Comparison of ENCODE assay signal across 9 cellular contexts in the genomic region with DNA sequence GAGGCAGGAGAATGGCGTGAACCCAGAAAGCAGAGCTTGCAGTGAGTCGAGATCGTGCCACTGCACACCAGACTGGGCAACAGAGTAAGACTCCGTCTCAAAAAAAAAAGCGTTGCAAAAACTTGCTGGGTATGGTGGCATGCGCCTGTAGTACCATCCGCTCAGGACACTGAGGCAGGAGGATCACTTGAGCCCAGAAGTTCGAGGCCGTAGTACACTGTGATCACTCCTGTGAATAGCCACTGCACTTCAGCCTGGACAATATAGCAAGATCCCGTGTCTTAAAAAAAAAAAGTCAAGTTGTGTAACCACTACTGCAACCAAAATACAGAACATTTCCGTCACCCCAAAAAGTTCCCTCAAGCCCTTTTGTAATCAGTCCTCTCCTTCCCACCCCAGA. TPM values are rescaled to one million over a fixed set of nuclear protein-coding genes. Genes with fewer than 3 reads are reported as not detected.
DNase-seq lines count a peak whose midpoint lies in the region; ATAC-seq, FAIRE-seq and TF ChIP-seq lines count a peak whose summit lies in the region.
"Had no signal": no experiment of that assay in that cellular context is flagged by ENCODE, and none has a peak within 500 bp of the region (broad histone marks: within the 10 kb centered on the region; RNA-seq: fewer than 3 reads in every experiment).

No MANE protein-coding gene starts in this region.

- intact Hi-C loops in GM12878 (cut with micrococcal nuclease; ENCODE audit: unreplicated experiment) = loop anchor here (5.0 kb wide), 3 partner anchors 62 to 142 kb away; partner anchors contain the start of genes BRPF1 and CRELD1
- intact Hi-C loops in transverse colon (cut with DNase I; ENCODE audit: low total_unique reads) = no loop called here

- peaks cover 17% of the 10 kb centered on the region; the same call in 1 of the 2 replicates for H4K20me1 ChIP-seq in SK-N-SH (ENCODE audit: insufficient read depth)
- H4K20me1 ChIP-seq in GM12878 (ENCODE audit: control insufficient read depth, insufficient read depth) = peaks cover 6% of the 10 kb centered on the region; the same call in 1 of the 2 replicates

- H3K27ac ChIP-seq in SK-N-SH (ENCODE audit: low read depth in 2 of 2, low read length in 1 of 2) (no peak overlapping the region; a peak in 1 of 4 replicates), GM12878 (ENCODE audit: control insufficient read depth, insufficient read depth) (peak overlapping the region; percentile 45), transverse colon (peak overlapping the region in 1 of 4 donors; percentile 97)

- peak overlapping the region; percentile 96 for H3K4me3 Mint-ChIP-seq in neural crest cell

- no peak overlapping the region for H2AFZ ChIP-seq in SK-N-SH (ENCODE audit: low read depth)
- no peak overlapping the region for H2AFZ ChIP-seq in GM12878 (ENCODE audit: control insufficient read depth, low read depth, low read length)

- H3K27me3 Mint-ChIP-seq in neural crest cell (ENCODE audit: low read depth) = no peaks in the 10 kb centered on the region

- ATAC-seq in SK-N-SH treated with all-trans-retinoic acid at 6 μM for 48 hours = no peak
- no peak for ATAC-seq in GM12878

- SMC1A ChIA-PET in GM12878 (lab: Charles Lee; ENCODE audit: uncharacterized antibody, unreplicated experiment) = interaction anchor here (1.6 kb wide), 1 partner anchor 13 kb away, joined by 7 read pairs; no protein-coding TSS in a partner anchor

- TF ChIP-seq RAD21 in SK-N-SH (IDR thresholded peaks at IDR 0.05; ENCODE audit: low read length) = no peak
- TF ChIP-seq RAD21 in GM12878 (IDR thresholded peaks at IDR 0.05; ENCODE audit: insufficient read depth, low read depth, low read length) = no peak

- H3K9me3 Mint-ChIP-seq in neural crest cell = no peaks in the 10 kb centered on the region

- peaks cover 3% of the 10 kb centered on the region for H3K36me3 Mint-ChIP-seq in neural crest cell (ENCODE audit: low read depth)

- no peaks in the 10 kb centered on the region for H3K27me3 ChIP-seq in SK-N-SH (ENCODE audit: insufficient read depth)
- no peaks in the 10 kb centered on the region for H3K27me3 ChIP-seq in GM12878 (replicated peaks in 1 of 2; ENCODE audit: control insufficient read depth in 2 of 2, insufficient read depth in 2 of 2, low read length in 1 of 2)
- no peaks in the 10 kb centered on the region for H3K27me3 ChIP-seq in transverse colon

- 95% methylated on average over 11 of the region's 11 CpGs for WGBS in SK-N-SH (ENCODE audit: low lambda C conversion rate)
- 78% methylated on average over 11 of the region's 11 CpGs for WGBS in GM12878 (ENCODE audit: insufficient coverage, insufficient replicate concordance, low lambda C conversion rate, missing lambda C conversion rate)
- WGBS in transverse colon (ENCODE audit: low coverage in 1 of 2), 2 donors = 87 to 89% methylated on average over 8 to 11 of the region's 11 CpGs

- POLR2A ChIA-PET in SK-N-SH (lab: Yijun Ruan, JAX) (interaction anchor here (0.7 kb wide), 1 partner anchor 428 kb away, joined by 3 read pairs; no protein-coding TSS in a partner anchor), GM12878 (lab: Charles Lee) (interaction anchor here (1.2 to 2.8 kb wide), 2 partner anchors 14 to 19 kb away, joined by 4 to 19 read pairs; no protein-coding TSS in a partner anchor)

- DNase-seq in SK-N-SH = no peak
- DNase-seq in HFF-Myc (ENCODE audit: extremely low read depth, low read depth) = no peak
- no peak for DNase-seq in GM12878 (ENCODE audit: low read depth, low spot score)
- DNase-seq in neural crest cell (ENCODE audit: low read depth, low spot score) = no peak
- no peak for DNase-seq in T-helper 9 cell
- DNase-seq in transverse colon = no peak
- DNase-seq in A172 (ENCODE audit: low spot score) = no peak
- DNase-seq: amniotic stem cell had no signal

- no peak for FAIRE-seq in GM12878 (lab: Jason Lieb, UNC)

- no TSS peak for BruUV-seq in GM12878 (replicated peaks; lab: Mats Ljungman, UMichigan)

- TF ChIP-seq POLR2A in GM12878 (IDR thresholded peaks at IDR 0.05; ENCODE audit: low read depth, low read length) (no peak), transverse colon (IDR thresholded peaks at IDR 0.05) (no peak)

- peaks cover 22% of the 10 kb centered on the region for H3K4me1 Mint-ChIP-seq in neural crest cell

- no peak for TF ChIP-seq EP300 in SK-N-SH (IDR thresholded peaks at IDR 0.05; ENCODE audit: borderline replicate concordance in 1 of 2, low read depth in 1 of 2, low read length in 1 of 2)
- TF ChIP-seq EP300 in GM12878 (IDR thresholded peaks at IDR 0.05; ENCODE audit: borderline replicate concordance in 1 of 2, control insufficient read depth in 1 of 2, low read depth in 2 of 2, low read length in 2 of 2) = no peak
- no peak for TF ChIP-seq EP300 in transverse colon (IDR thresholded peaks at IDR 0.05; ENCODE audit: low read depth)

- RAD21 ChIA-PET in GM12878 (lab: Charles Lee; ENCODE audit: unreplicated experiment) = interaction anchor here (1.8 kb wide), 1 partner anchor 14 kb away, joined by 5 read pairs; no protein-coding TSS in a partner anchor

- H3K9ac ChIP-seq in SK-N-SH = no peak overlapping the region
- H3K9ac ChIP-seq in GM12878 (ENCODE audit: control insufficient read depth, insufficient read depth, low read length) = peak overlapping the region; percentile 97

- in situ Hi-C loops in GM12878 (cut with MboI) = no loop called here
- in situ Hi-C loops in transverse colon (cut with MboI; ENCODE audit: low pct_ligation_motif_present in 1 of 4, low pct_unique_long_range_greater_than_20kb in 1 of 4, low sequenced_read_pairs in 3 of 4) = no loop called here

- peaks cover 39 to 50% of the 10 kb centered on the region in 2 experiments for H3K36me3 ChIP-seq in SK-N-SH (replicated peaks in 1 of 2; ENCODE audit: control insufficient read depth in 1 of 2, insufficient read depth in 2 of 2, low read length in 1 of 2)
- H3K36me3 ChIP-seq in GM12878 (ENCODE audit: control insufficient read depth in 2 of 2, insufficient read depth in 2 of 2, low read length in 1 of 2) = peaks cover 9 to 26% of the 10 kb centered on the region in 2 experiments
- H3K36me3 ChIP-seq in transverse colon = peaks cover 0 to 22% (median 11%) of the 10 kb centered on the region in 4 donors

- H3F3A ChIP-seq in SK-N-SH (replicated peaks; ENCODE audit: insufficient read depth) = no peaks in the 10 kb centered on the region

- CTCF ChIA-PET in SK-N-SH (lab: Yijun Ruan, JAX) (no interaction called here), GM12878 (lab: Yijun Ruan, JAX) (interaction anchor here (1.2 kb wide), 1 partner anchor 17 kb away, joined by 4 read pairs; no protein-coding TSS in a partner anchor)

- no peaks in the 10 kb centered on the region for H3K9me2 ChIP-seq in SK-N-SH

- peak overlapping the region; percentile 83 for H3K4me2 ChIP-seq in SK-N-SH
- H3K4me2 ChIP-seq in GM12878 (ENCODE audit: control insufficient read depth, insufficient read depth) = peak overlapping the region; percentile 36

- peaks cover 84% of the 10 kb centered on the region for H3K79me2 ChIP-seq in SK-N-SH (ENCODE audit: insufficient read depth)
- H3K79me2 ChIP-seq in GM12878 (ENCODE audit: control insufficient read depth, insufficient read depth, low read length) = peaks cover 68% of the 10 kb centered on the region

- H3K9me3 ChIP-seq in SK-N-SH = no peaks in the 10 kb centered on the region
- no peaks in the 10 kb centered on the region for H3K9me3 ChIP-seq in GM12878 (replicated peaks; ENCODE audit: control insufficient read depth, insufficient read depth, low read length)
- H3K9me3 ChIP-seq in transverse colon = no peaks in the 10 kb centered on the region

- H3K4me1 ChIP-seq in SK-N-SH (ENCODE audit: control insufficient read depth in 1 of 2, insufficient read depth in 2 of 2, low read depth in 1 of 2, low read length in 1 of 2) (peaks cover 10 to 13% of the 10 kb centered on the region in 2 experiments; a peak in 1 of 4 replicates), GM12878 (ENCODE audit: control insufficient read depth, insufficient read depth, low read length) (peaks cover 14% of the 10 kb centered on the region), transverse colon (peaks cover 16 to 42% (median 26%) of the 10 kb centered on the region in 4 donors)

- H3K4me3 ChIP-seq in SK-N-SH (ENCODE audit: low read depth in 2 of 2, low read length in 1 of 2) = peak overlapping the region in 1 of 2 experiments; percentile 96; a peak in 1 of 4 replicates
- H3K4me3 ChIP-seq in HFF-Myc (replicated peaks; ENCODE audit: low read depth, low read length) = peak overlapping the region; percentile 81
- peak overlapping the region; percentile 89 for H3K4me3 ChIP-seq in GM12878
- peak overlapping the region in 1 of 4 donors; percentile 99 for H3K4me3 ChIP-seq in transverse colon

- TF ChIP-seq CTCF in SK-N-SH (IDR thresholded peaks at IDR 0.05) (no peak), HFF-Myc (IDR thresholded peaks at IDR 0.05; ENCODE audit: low read depth, low read length, missing control alignments) (no peak), GM12878 (IDR thresholded peaks at IDR 0.05 in 2 of 3, conservative IDR thresholded peaks at IDR 0.05 in 1 of 3; ENCODE audit: control insufficient read depth in 2 of 3, extremely low read depth in 1 of 3, insufficient read depth in 1 of 3, low read depth in 3 of 3, low read length in 3 of 3) (no peak), neural crest cell (conservative IDR thresholded peaks at IDR 0.05) (no peak), transverse colon (IDR thresholded peaks at IDR 0.05) (no peak)

- H3K27ac Mint-ChIP-seq in neural crest cell (ENCODE audit: unreplicated experiment) = peak overlapping the region; percentile 72

RNA-seq across cellular contexts. Expression of gene ARPC4, which starts 1.5 kb away (rescaled TPM):
- polyA plus RNA-seq in SK-N-SH (2012; rRNA removed) = 220 and 233 TPM in 2 replicates
- polyA plus RNA-seq in SK-N-SH (2012; cell fraction: cytosol; rRNA removed) = 213 and 244 TPM in 2 replicates
- polyA plus RNA-seq in SK-N-SH (2012; cell fraction: nucleus; rRNA removed) = 74.3 and 105 TPM in 2 replicates
- 176 and 182 TPM in 2 replicates for total RNA-seq in GM12878 (2013; cell fraction: nucleolus; rRNA removed)
- total RNA-seq in GM12878 (2014; rRNA removed) = 329 and 354 TPM in 2 replicates
- total RNA-seq in GM12878 (2014; rRNA removed; fragmentation: Illumina TruSeq; extraction: Trizol) = 243 and 257 TPM in 2 replicates
- 274 and 277 TPM in 2 replicates for total RNA-seq in GM12878 (2021)
- 159 TPM for polyA plus RNA-seq in GM12878 (2011; ENCODE audit: low read depth)
- polyA plus RNA-seq in GM12878 (2011; rRNA removed) = 177 and 192 TPM in 2 replicates
- polyA plus RNA-seq in GM12878 (2011; cell fraction: cytosol; rRNA removed) = 168 and 237 TPM in 2 replicates
- polyA plus RNA-seq in GM12878 (2011; cell fraction: nucleus; rRNA removed) = 109 and 131 TPM in 2 replicates
- polyA plus RNA-seq in GM12878 (2012) = 206 and 224 TPM in 2 replicates
- 260 and 266 TPM in 2 replicates for polyA plus RNA-seq in GM12878 (2014; fragmentation: Illumina TruSeq; extraction: Trizol)
- 10 to 100 TPM; 42.0 to 55.9 TPM for polyA plus RNA-seq in GM12878 (2014; fragmentation: Nextera tagmentation; extraction: Ambion mirVana)
- polyA plus RNA-seq in GM12878 (2014; rRNA removed) = 293 and 302 TPM in 2 replicates
- 100 to 1,000 TPM; 313 to 326 TPM for polyA plus RNA-seq in GM12878 (2016; fragmentation: Nextera tagmentation; extraction: Ambion mirVana)
- polyA minus RNA-seq in GM12878 (2011; rRNA and poly(A)+ RNA removed) = 174 and 234 TPM in 2 replicates
- 133 and 141 TPM in 2 replicates for polyA minus RNA-seq in GM12878 (2011; cell fraction: cytosol; rRNA and poly(A)+ RNA removed)
- 58.4 and 99.3 TPM in 2 replicates for polyA minus RNA-seq in GM12878 (2011; cell fraction: nucleus; rRNA and poly(A)+ RNA removed)
- total RNA-seq in neural crest cell = 147 and 156 TPM in 2 replicates
- 100 to 1,000 TPM; 104 to 189 (median 143) TPM for total RNA-seq in transverse colon
- total RNA-seq in A172 (2014; rRNA removed; shearing (Covaris generic)) = 196 and 274 TPM in 2 replicates

RNA-seq across cellular contexts. Expression of gene TADA3, which starts 2.1 kb away (rescaled TPM):
- 84.1 and 102 TPM in 2 replicates for polyA plus RNA-seq in SK-N-SH (2012; rRNA removed)
- polyA plus RNA-seq in SK-N-SH (2012; cell fraction: cytosol; rRNA removed) = 54.6 and 75.9 TPM in 2 replicates
- 67.6 and 74.7 TPM in 2 replicates for polyA plus RNA-seq in SK-N-SH (2012; cell fraction: nucleus; rRNA removed)
- 15.3 and 16.4 TPM in 2 replicates for total RNA-seq in GM12878 (2013; cell fraction: nucleolus; rRNA removed)
- 61.6 and 71.2 TPM in 2 replicates for total RNA-seq in GM12878 (2014; rRNA removed)
- total RNA-seq in GM12878 (2014; rRNA removed; fragmentation: Illumina TruSeq; extraction: Trizol) = 38.2 and 41.2 TPM in 2 replicates
- total RNA-seq in GM12878 (2021) = 50.5 and 52.2 TPM in 2 replicates
- 16.9 TPM for polyA plus RNA-seq in GM12878 (2011; ENCODE audit: low read depth)
- polyA plus RNA-seq in GM12878 (2011; rRNA removed) = 19.6 and 33.6 TPM in 2 replicates
- polyA plus RNA-seq in GM12878 (2011; cell fraction: cytosol; rRNA removed) = 50.5 and 55.8 TPM in 2 replicates
- polyA plus RNA-seq in GM12878 (2011; cell fraction: nucleus; rRNA removed) = 33.5 and 35.2 TPM in 2 replicates
- 31.8 and 35.6 TPM in 2 replicates for polyA plus RNA-seq in GM12878 (2012)
- polyA plus RNA-seq in GM12878 (2014; fragmentation: Illumina TruSeq; extraction: Trizol) = 26.0 and 49.8 TPM in 2 replicates
- 1 to 10 TPM; 2.6 to 9.0 TPM for polyA plus RNA-seq in GM12878 (2014; fragmentation: Nextera tagmentation; extraction: Ambion mirVana)
- 55.7 and 63.4 TPM in 2 replicates for polyA plus RNA-seq in GM12878 (2014; rRNA removed)
- polyA plus RNA-seq in GM12878 (2016; fragmentation: Nextera tagmentation; extraction: Ambion mirVana) = 10 to 100 TPM; 64.7 to 71.0 TPM
- polyA minus RNA-seq in GM12878 (2011; rRNA and poly(A)+ RNA removed) = 17.2 and 38.1 TPM in 2 replicates
- 17.3 and 17.9 TPM in 2 replicates for polyA minus RNA-seq in GM12878 (2011; cell fraction: cytosol; rRNA and poly(A)+ RNA removed)
- 10.2 and 15.5 TPM in 2 replicates for polyA minus RNA-seq in GM12878 (2011; cell fraction: nucleus; rRNA and poly(A)+ RNA removed)
- total RNA-seq in neural crest cell = 70.0 and 73.2 TPM in 2 replicates
- 100 to 1,000 TPM in 2 of 4 donors, 10 to 100 TPM in 2; 53.7 to 504 (median 92.0) TPM for total RNA-seq in transverse colon
- 150 and 167 TPM in 2 replicates for total RNA-seq in A172 (2014; rRNA removed; shearing (Covaris generic))

RNA-seq across cellular contexts. Expression of gene TTLL3, which starts 15.7 kb away (rescaled TPM):
- polyA plus RNA-seq in SK-N-SH (2012; rRNA removed) = 41.6 and 51.9 TPM in 2 replicates
- 7.6 and 9.3 TPM in 2 replicates for polyA plus RNA-seq in SK-N-SH (2012; cell fraction: cytosol; rRNA removed)
- polyA plus RNA-seq in SK-N-SH (2012; cell fraction: nucleus; rRNA removed) = 487 and 518 TPM in 2 replicates
- 275 and 305 TPM in 2 replicates for total RNA-seq in GM12878 (2013; cell fraction: nucleolus; rRNA removed)
- total RNA-seq in GM12878 (2014; rRNA removed) = 19.9 and 22.3 TPM in 2 replicates
- total RNA-seq in GM12878 (2014; rRNA removed; fragmentation: Illumina TruSeq; extraction: Trizol) = 14.5 and 15.6 TPM in 2 replicates
- 30.4 and 36.1 TPM in 2 replicates for total RNA-seq in GM12878 (2021)
- 39.0 TPM for polyA plus RNA-seq in GM12878 (2011; ENCODE audit: low read depth)
- 33.8 and 45.3 TPM in 2 replicates for polyA plus RNA-seq in GM12878 (2011; rRNA removed)
- 54.6 and 61.0 TPM in 2 replicates for polyA plus RNA-seq in GM12878 (2011; cell fraction: cytosol; rRNA removed)
- 363 and 399 TPM in 2 replicates for polyA plus RNA-seq in GM12878 (2011; cell fraction: nucleus; rRNA removed)
- polyA plus RNA-seq in GM12878 (2012) = 50.9 and 55.6 TPM in 2 replicates
- 30.1 and 30.7 TPM in 2 replicates for polyA plus RNA-seq in GM12878 (2014; fragmentation: Illumina TruSeq; extraction: Trizol)
- polyA plus RNA-seq in GM12878 (2014; fragmentation: Nextera tagmentation; extraction: Ambion mirVana) = 1 to 10 TPM; 4.2 to 6.8 TPM
- polyA plus RNA-seq in GM12878 (2014; rRNA removed) = 49.3 and 51.3 TPM in 2 replicates
- polyA plus RNA-seq in GM12878 (2016; fragmentation: Nextera tagmentation; extraction: Ambion mirVana) = 10 to 100 TPM; 10.4 to 13.2 TPM
- 51.2 and 66.0 TPM in 2 replicates for polyA minus RNA-seq in GM12878 (2011; rRNA and poly(A)+ RNA removed)
- 11.6 and 16.2 TPM in 2 replicates for polyA minus RNA-seq in GM12878 (2011; cell fraction: cytosol; rRNA and poly(A)+ RNA removed)
- 52.8 and 85.3 TPM in 2 replicates for polyA minus RNA-seq in GM12878 (2011; cell fraction: nucleus; rRNA and poly(A)+ RNA removed)
- 28.3 and 31.0 TPM in 2 replicates for total RNA-seq in neural crest cell
- total RNA-seq in transverse colon = 100 to 1,000 TPM in 2 of 4 donors, 10 to 100 TPM in 2; 47.4 to 352 (median 154) TPM
- 10.2 and 15.6 TPM in 2 replicates for total RNA-seq in A172 (2014; rRNA removed; shearing (Covaris generic))

RNA-seq across cellular contexts. Expression of gene CAMK1, which starts 24.7 kb away (rescaled TPM):
- polyA plus RNA-seq in SK-N-SH (2012; rRNA removed) = 44.9 and 47.1 TPM in 2 replicates
- polyA plus RNA-seq in SK-N-SH (2012; cell fraction: cytosol; rRNA removed) = 30.5 and 35.8 TPM in 2 replicates
- polyA plus RNA-seq in SK-N-SH (2012; cell fraction: nucleus; rRNA removed) = 39.3 and 46.4 TPM in 2 replicates
- total RNA-seq in GM12878 (2013; cell fraction: nucleolus; rRNA removed) = not detected in 2 replicates
- 0.44 and 0.73 TPM in 2 replicates for total RNA-seq in GM12878 (2014; rRNA removed)
- 0.31 and 0.32 TPM in 2 replicates for total RNA-seq in GM12878 (2014; rRNA removed; fragmentation: Illumina TruSeq; extraction: Trizol)
- 0.61 and 0.64 TPM in 2 replicates for total RNA-seq in GM12878 (2021)
- polyA plus RNA-seq in GM12878 (2011; ENCODE audit: low read depth) = 0.79 TPM
- 0.16 and 0.24 TPM in 2 replicates for polyA plus RNA-seq in GM12878 (2011; rRNA removed)
- polyA plus RNA-seq in GM12878 (2011; cell fraction: cytosol; rRNA removed) = 0.48 and 0.67 TPM in 2 replicates
- 0.43 and 0.47 TPM in 2 replicates for polyA plus RNA-seq in GM12878 (2011; cell fraction: nucleus; rRNA removed)
- 1.0 and 1.6 TPM in 2 replicates for polyA plus RNA-seq in GM12878 (2012)
- 0.28 TPM in 1 of 2 replicates, not detected in the other for polyA plus RNA-seq in GM12878 (2014; fragmentation: Illumina TruSeq; extraction: Trizol)
- polyA plus RNA-seq in GM12878 (2014; fragmentation: Nextera tagmentation; extraction: Ambion mirVana) = not detected
- polyA plus RNA-seq in GM12878 (2014; rRNA removed) = 0.18 and 0.37 TPM in 2 replicates
- 1 to 10 TPM; 1.5 to 2.1 TPM for polyA plus RNA-seq in GM12878 (2016; fragmentation: Nextera tagmentation; extraction: Ambion mirVana)
- polyA minus RNA-seq in GM12878 (2011; rRNA and poly(A)+ RNA removed) = 0.37 and 0.67 TPM in 2 replicates
- not detected in 2 replicates for polyA minus RNA-seq in GM12878 (2011; cell fraction: cytosol; rRNA and poly(A)+ RNA removed)
- 0.12 TPM in 1 of 2 replicates, not detected in the other for polyA minus RNA-seq in GM12878 (2011; cell fraction: nucleus; rRNA and poly(A)+ RNA removed)
- total RNA-seq in neural crest cell = 19.5 and 22.5 TPM in 2 replicates
- 10 to 100 TPM in 3 of 4 donors, 1 to 10 TPM in 1; 5.6 to 45.0 (median 15.6) TPM for total RNA-seq in transverse colon
- 78.3 and 82.6 TPM in 2 replicates for total RNA-seq in A172 (2014; rRNA removed; shearing (Covaris generic))

RNA-seq across cellular contexts. Expression of gene OGG1, which starts 44.6 kb away (rescaled TPM):
- polyA plus RNA-seq in SK-N-SH (2012; rRNA removed) (26.8 and 30.9 TPM in 2 replicates), GM12878 (2011; rRNA removed) (14.2 and 22.8 TPM in 2 replicates), GM12878 (2014; fragmentation: Illumina TruSeq; extraction: Trizol) (27.4 and 30.1 TPM in 2 replicates), GM12878 (2014; fragmentation: Nextera tagmentation; extraction: Ambion mirVana) (1 to 10 TPM; 4.8 to 6.9 TPM), GM12878 (2014; rRNA removed) (35.4 and 38.7 TPM in 2 replicates), GM12878 (2016; fragmentation: Nextera tagmentation; extraction: Ambion mirVana) (10 to 100 TPM; 35.6 to 38.8 TPM)
- polyA plus RNA-seq in SK-N-SH (2012; cell fraction: cytosol; rRNA removed) = 15.2 and 22.6 TPM in 2 replicates
- polyA plus RNA-seq in SK-N-SH (2012; cell fraction: nucleus; rRNA removed) = 48.8 and 49.9 TPM in 2 replicates
- total RNA-seq in GM12878 (2013; cell fraction: nucleolus; rRNA removed) = 41.7 and 49.6 TPM in 2 replicates
- total RNA-seq in GM12878 (2014; rRNA removed) (32.0 and 32.1 TPM in 2 replicates), GM12878 (2014; rRNA removed; fragmentation: Illumina TruSeq; extraction: Trizol) (21.1 and 23.5 TPM in 2 replicates), GM12878 (2021) (24.3 TPM in 2 replicates), neural crest cell (38.6 and 39.8 TPM in 2 replicates), transverse colon (10 to 100 TPM; 27.8 to 69.5 (median 39.7) TPM)
- polyA plus RNA-seq in GM12878 (2011; ENCODE audit: low read depth) = 5.8 TPM
- 21.7 and 32.7 TPM in 2 replicates for polyA plus RNA-seq in GM12878 (2011; cell fraction: cytosol; rRNA removed)
- polyA plus RNA-seq in GM12878 (2011; cell fraction: nucleus; rRNA removed) = 29.9 and 35.3 TPM in 2 replicates
- polyA plus RNA-seq in GM12878 (2012) = 10.2 and 11.8 TPM in 2 replicates
- 45.5 and 72.0 TPM in 2 replicates for polyA minus RNA-seq in GM12878 (2011; rRNA and poly(A)+ RNA removed)
- 16.0 and 21.1 TPM in 2 replicates for polyA minus RNA-seq in GM12878 (2011; cell fraction: cytosol; rRNA and poly(A)+ RNA removed)
- 36.9 and 69.6 TPM in 2 replicates for polyA minus RNA-seq in GM12878 (2011; cell fraction: nucleus; rRNA and poly(A)+ RNA removed)
- total RNA-seq in A172 (2014; rRNA removed; shearing (Covaris generic)) = 27.5 and 37.9 TPM in 2 replicates
